In genomic region chr11:74646215-74646614, GRCh38 we compare ENCODE assay signal across 1 cellular context.
TF ChIP-seq lines count a peak whose summit lies in the region.

No MANE protein-coding gene starts in this region.

TF ChIP-seq in IMR-90, 13 proteins besides CTCF, POLR2A, EP300 and RAD21 (continued from another document):
- TF ChIP-seq, protein P1, sequence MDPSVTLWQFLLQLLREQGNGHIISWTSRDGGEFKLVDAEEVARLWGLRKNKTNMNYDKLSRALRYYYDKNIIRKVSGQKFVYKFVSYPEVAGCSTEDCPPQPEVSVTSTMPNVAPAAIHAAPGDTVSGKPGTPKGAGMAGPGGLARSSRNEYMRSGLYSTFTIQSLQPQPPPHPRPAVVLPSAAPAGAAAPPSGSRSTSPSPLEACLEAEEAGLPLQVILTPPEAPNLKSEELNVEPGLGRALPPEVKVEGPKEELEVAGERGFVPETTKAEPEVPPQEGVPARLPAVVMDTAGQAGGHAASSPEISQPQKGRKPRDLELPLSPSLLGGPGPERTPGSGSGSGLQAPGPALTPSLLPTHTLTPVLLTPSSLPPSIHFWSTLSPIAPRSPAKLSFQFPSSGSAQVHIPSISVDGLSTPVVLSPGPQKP (IDR thresholded peaks at IDR 0.05; ENCODE audit: borderline replicate concordance, low read depth, low read length) = no peak
